Comparison of ENCODE assay signal across 1 cellular context in the genomic region with DNA sequence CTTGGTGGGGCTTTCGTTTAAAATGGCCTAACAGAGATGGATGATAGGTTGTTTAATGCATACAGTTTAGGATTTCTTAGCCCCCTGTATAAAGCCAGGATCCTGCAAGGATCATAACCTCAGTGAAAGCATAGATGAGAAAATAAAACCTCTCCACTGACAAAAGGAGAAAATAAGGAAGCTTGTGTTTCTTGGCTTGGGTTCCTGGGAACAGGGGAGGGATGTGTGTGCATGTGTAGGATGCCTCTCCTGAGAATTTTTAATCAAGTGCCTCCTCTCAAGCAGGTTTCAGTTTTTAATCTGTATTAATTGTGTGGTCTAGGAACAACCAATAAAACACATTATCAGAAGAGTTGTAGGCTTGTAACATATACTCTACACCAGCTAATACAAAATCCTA.
TF ChIP-seq lines count a peak whose summit lies in the region.

No MANE protein-coding gene starts in this region.

TF ChIP-seq in endothelial cell of umbilical vein, 7 proteins besides CTCF, POLR2A, EP300 and RAD21 (continued from another document):
- TF ChIP-seq JUN (IDR thresholded peaks at IDR 0.05; ENCODE audit: borderline replicate concordance, insufficient read depth, insufficient read length, low read depth): no peak
- no peak for TF ChIP-seq GATA2 (IDR thresholded peaks at IDR 0.05; ENCODE audit: insufficient read depth, insufficient read length, low read depth, low read length)
- TF ChIP-seq MYC (IDR thresholded peaks at IDR 0.05; ENCODE audit: low read depth, low read length): no peak
- TF ChIP-seq, protein P1, sequence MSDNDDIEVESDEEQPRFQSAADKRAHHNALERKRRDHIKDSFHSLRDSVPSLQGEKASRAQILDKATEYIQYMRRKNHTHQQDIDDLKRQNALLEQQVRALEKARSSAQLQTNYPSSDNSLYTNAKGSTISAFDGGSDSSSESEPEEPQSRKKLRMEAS (IDR thresholded peaks at IDR 0.05; ENCODE audit: insufficient read depth, insufficient read length): no peak
